29 cellular contexts compared by ENCODE assay signal in genomic region chr18:45268583-45268982, GRCh38.
DNase-seq lines count a peak whose midpoint lies in the region; ATAC-seq, FAIRE-seq and TF ChIP-seq lines count a peak whose summit lies in the region.
"Had no signal": no experiment of that assay in that cellular context is flagged by ENCODE, and none has a peak within 500 bp of the region (broad histone marks: within the 10 kb centered on the region; RNA-seq: fewer than 3 reads in every experiment).

No MANE protein-coding gene starts in this region.

- H3K9me3 Mint-ChIP-seq in neural crest cell, result peaks cover 13% of the 10 kb centered on the region
- H3K9me3 Mint-ChIP-seq: CD4-positive, alpha-beta memory T cell had no signal

- no peak overlapping the region for H3K9ac ChIP-seq in kidney (ENCODE audit: low read length in 2 of 2)
- H3K9ac ChIP-seq: BLaER1 had no signal

- no peaks in the 10 kb centered on the region for H4K20me1 ChIP-seq in hepatocyte (ENCODE audit: insufficient read depth, poor library complexity, severe bottlenecking)
- H4K20me1 ChIP-seq: BLaER1 had no signal

- H3K4me3 Mint-ChIP-seq in neural crest cell, result no peak overlapping the region
- H3K4me3 Mint-ChIP-seq: CD14-positive monocyte; CD4-positive, alpha-beta memory T cell; CD4-positive, CD25-positive, alpha-beta regulatory T cell; CD8-positive, alpha-beta memory T cell had no signal

- WGBS in hepatocyte (ENCODE audit: low lambda C conversion rate, missing lambda C conversion rate), result 68% methylated on average over 1 of the region's 1 CpG
- WGBS in small intestine, 3 donors, result 75 to 90% (median 86%) methylated on average over 1 of the region's 1 CpG

- H3K27ac ChIP-seq in hepatocyte, result peak overlapping the region; percentile 41
- no peak overlapping the region for H3K27ac ChIP-seq in small intestine (ENCODE audit: low read depth in 1 of 2, low read length in 1 of 2)
- H3K27ac ChIP-seq in kidney (ENCODE audit: low read depth in 2 of 2, low read length in 2 of 2), result no peak overlapping the region
- H3K27ac ChIP-seq: BLaER1 had no signal

- intact Hi-C loops in left colon (cut with DNase I, micrococcal nuclease), result no loop called here
- intact Hi-C loops in Right ventricle myocardium inferior (cut with DNase I), result no loop called here
- intact Hi-C loops in kidney (cut with DNase I), result no loop called here

- no peak overlapping the region for H2AFZ ChIP-seq in hepatocyte

- no peaks in the 10 kb centered on the region for H3K27me3 ChIP-seq in hepatocyte
- no peaks in the 10 kb centered on the region for H3K27me3 ChIP-seq in small intestine (ENCODE audit: control insufficient read depth in 2 of 2, insufficient read depth in 2 of 2, low read length in 2 of 2)
- H3K27me3 ChIP-seq: BE2C, BLaER1 had no signal

- FAIRE-seq in small intestine (lab: Jason Lieb, UNC) (no peak), kidney (lab: Jason Lieb, UNC) (no peak)
- FAIRE-seq: A204.1, GM12878, GM12892, GM18507 had no signal

- H3K27me3 Mint-ChIP-seq in neural crest cell (ENCODE audit: low read depth), result no peaks in the 10 kb centered on the region
- H3K27me3 Mint-ChIP-seq: CD4-positive, CD25-positive, alpha-beta regulatory T cell had no signal

- TF ChIP-seq CTCF in hepatocyte (IDR thresholded peaks at IDR 0.05; ENCODE audit: poor library complexity) (no peak), neural crest cell (conservative IDR thresholded peaks at IDR 0.05) (no peak), kidney (IDR thresholded peaks at IDR 0.05; ENCODE audit: borderline replicate concordance, extremely low read depth, insufficient read depth) (no peak)

- no peak for DNase-seq in hepatocyte (ENCODE audit: low spot score)
- DNase-seq in left colon, result no peak
- DNase-seq in neural crest cell (ENCODE audit: low read depth, low spot score), result no peak
- DNase-seq in small intestine, result peak; percentile 20
- DNase-seq in Right ventricle myocardium inferior (ENCODE audit: missing footprints), result no peak
- DNase-seq in activated CD4-positive, alpha-beta T cell treated with anti-CD3 and anti-CD28 coated beads, Interleukin-2, amount 50 U/mL, for 4 hours, result no peak
- DNase-seq in NCI-H146 treated with DMSO at 0.1 percent for 48 hours (lab: John Stamatoyannopoulos, UW; ENCODE audit: unreplicated experiment), result no peak
- DNase-seq in kidney, result no peak
- DNase-seq: 8988T; ACHN; BE2C; C1 segment of cervical spinal cord; CD4-positive, alpha-beta memory T cell; CD4-positive, CD25-positive, alpha-beta regulatory T cell; CD8-positive, alpha-beta memory T cell; COR-L47; DMS 273 treated with DMSO at 0.1 percent for 48 hours; DMS153; DMS53; DMS79; DND-41; EL; GDM1 had no signal

- H3K4me1 Mint-ChIP-seq in neural crest cell, result no peaks in the 10 kb centered on the region
- H3K4me1 Mint-ChIP-seq: CD14-positive monocyte; CD4-positive, alpha-beta memory T cell; CD4-positive, CD25-positive, alpha-beta regulatory T cell; CD8-positive, alpha-beta memory T cell had no signal

- no peak overlapping the region for H3K4me2 ChIP-seq in hepatocyte
- H3K4me2 ChIP-seq: BLaER1 had no signal

- H3K4me3 ChIP-seq in hepatocyte, result no peak overlapping the region
- no peak overlapping the region for H3K4me3 ChIP-seq in small intestine (ENCODE audit: low read depth in 1 of 2, low read length in 2 of 2)
- H3K4me3 ChIP-seq in kidney (ENCODE audit: low read length in 2 of 2), result no peak overlapping the region
- H3K4me3 ChIP-seq: BLaER1, GM12878 had no signal

- peaks cover 3% of the 10 kb centered on the region for H3K36me3 Mint-ChIP-seq in neural crest cell (ENCODE audit: low read depth)
- H3K36me3 Mint-ChIP-seq: CD14-positive monocyte; CD4-positive, alpha-beta memory T cell; CD4-positive, CD25-positive, alpha-beta regulatory T cell; CD8-positive, alpha-beta memory T cell had no signal

- peaks cover 7% of the 10 kb centered on the region for H3K4me1 ChIP-seq in hepatocyte (ENCODE audit: insufficient read depth)
- H3K4me1 ChIP-seq in small intestine (ENCODE audit: control insufficient read depth in 2 of 2, insufficient read depth in 1 of 2, low read depth in 1 of 2, low read length in 1 of 2), result no peaks in the 10 kb centered on the region
- H3K4me1 ChIP-seq in kidney (ENCODE audit: control insufficient read depth in 1 of 2, insufficient read depth in 1 of 2, low read depth in 1 of 2, low read length in 2 of 2), result no peaks in the 10 kb centered on the region
- H3K4me1 ChIP-seq: BE2C, BLaER1 had no signal

- H3K9me3 ChIP-seq in hepatocyte (ENCODE audit: low read depth) (no peaks in the 10 kb centered on the region), small intestine (ENCODE audit: control insufficient read depth, low read depth) (no peaks in the 10 kb centered on the region), kidney (ENCODE audit: control insufficient read depth in 1 of 2, low read length in 2 of 2) (peaks cover 0 to 5% of the 10 kb centered on the region in 2 donors)
- H3K9me3 ChIP-seq: BE2C, BLaER1 had no signal

- H3K36me3 ChIP-seq in hepatocyte (replicated peaks; ENCODE audit: insufficient read depth, low read depth) (no peaks in the 10 kb centered on the region), small intestine (ENCODE audit: control insufficient read depth in 2 of 2, insufficient read depth in 2 of 2, low read length in 2 of 2) (no peaks in the 10 kb centered on the region), kidney (ENCODE audit: control insufficient read depth in 1 of 2, insufficient read depth in 2 of 2, low read length in 2 of 2) (no peaks in the 10 kb centered on the region)
- H3K36me3 ChIP-seq: BE2C, BLaER1 had no signal

- no peaks in the 10 kb centered on the region for H3K79me2 ChIP-seq in hepatocyte

- peak overlapping the region; percentile 90 for H3K27ac Mint-ChIP-seq in neural crest cell (ENCODE audit: unreplicated experiment)
- H3K27ac Mint-ChIP-seq: CD14-positive monocyte; CD4-positive, alpha-beta memory T cell; CD4-positive, CD25-positive, alpha-beta regulatory T cell; CD8-positive, alpha-beta memory T cell had no signal

- peak; percentile 49 for ATAC-seq in left colon
- ATAC-seq in Right ventricle myocardium inferior, result no peak
- ATAC-seq: GM12878 had no signal

- H3K9me2 ChIP-seq in hepatocyte (replicated peaks; ENCODE audit: insufficient read depth), result no peaks in the 10 kb centered on the region
